ENCODE assay signal across 2 cellular contexts in genomic region chr14:100787659-100788058, GRCh38.
TF ChIP-seq lines count a peak whose summit lies in the region.

No MANE protein-coding gene starts in this region.

TF ChIP-seq in K562, 482 proteins besides CTCF, POLR2A, EP300 and RAD21:
- TF ChIP-seq SPI1 (IDR thresholded peaks at IDR 0.05; ENCODE audit: borderline replicate concordance, low read depth, low read length) = no peak
- peak; percentile 26 for TF ChIP-seq PRDM10 (IDR thresholded peaks at IDR 0.05; ENCODE audit: partially characterized antibody)
- peak; percentile 51; the same call in 1 of the 2 replicates for TF ChIP-seq ZBTB33 (CRISPR knock-in tag; IDR thresholded peaks at IDR 0.05)
- TF ChIP-seq ZNF76 (CRISPR knock-in tag; IDR thresholded peaks at IDR 0.05; ENCODE audit: borderline replicate concordance) = no peak
TF ChIP-seq in K562: peak in this region for 2.

TF ChIP-seq in H1, 55 proteins besides CTCF, POLR2A, EP300 and RAD21:
- TF ChIP-seq BRCA1 (IDR thresholded peaks at IDR 0.05; ENCODE audit: low read depth, low read length) (no peak), EZH2 (IDR thresholded peaks at IDR 0.05; ENCODE audit: low read depth, low read length, severe bottlenecking) (no peak), POLR2AphosphoS5 (IDR thresholded peaks at IDR 0.05; ENCODE audit: low read depth, low read length) (no peak), HDAC2 (IDR thresholded peaks at IDR 0.05; ENCODE audit: borderline replicate concordance in 1 of 2, low read depth in 2 of 2, low read length in 2 of 2) (no peak)
